In genomic region chr2:175950512-175950911, GRCh38 we compare ENCODE assay signal across 6 cellular contexts.
"Had no signal": no experiment of that assay in that cellular context is flagged by ENCODE, and none has a peak within 500 bp of the region (broad histone marks: within the 10 kb centered on the region; RNA-seq: fewer than 3 reads in every experiment).

No MANE protein-coding gene starts in this region.

- DNase-seq: GM23248, GOT3, H7, IMR-90, KBM-7 had no signal

- ATAC-seq: HCT116 had no signal
